Comparison of ENCODE assay signal across 1 cellular context in genomic region chr2:8090748-8091700, GRCh38.
TF ChIP-seq lines count a peak whose summit lies in the region.

No MANE protein-coding gene starts in this region.

TF ChIP-seq in HepG2, 621 proteins besides CTCF, POLR2A, EP300 and RAD21 (continued from another document and continues in another):
- peak; percentile 93; the same call in 1 of the 2 replicates for TF ChIP-seq ZNF556 (CRISPR knock-in tag; IDR thresholded peaks at IDR 0.05; ENCODE audit: borderline replicate concordance)
- 0 out of 2 replicates have a peak, but pooled peaks have one; percentile 48 for TF ChIP-seq ZNF512 (CRISPR knock-in tag; IDR thresholded peaks at IDR 0.05)
- no peak for TF ChIP-seq NONO (IDR thresholded peaks at IDR 0.05)
- TF ChIP-seq NONO (CRISPR knock-in tag; conservative IDR thresholded peaks at IDR 0.05) = peak; percentile 57; the same call in 1 of the 2 replicates
- TF ChIP-seq ZNF281 (CRISPR knock-in tag; IDR thresholded peaks at IDR 0.05; ENCODE audit: borderline replicate concordance) = peak; percentile 61; the same call in 1 of the 2 replicates
- peak; percentile 70; the same call in 1 of the 2 replicates for TF ChIP-seq BRD4 (CRISPR knock-in tag; IDR thresholded peaks at IDR 0.05)
- peak; percentile 80 for TF ChIP-seq THRA (CRISPR knock-in tag; IDR thresholded peaks at IDR 0.05; ENCODE audit: borderline replicate concordance)
- TF ChIP-seq KAT2B (IDR thresholded peaks at IDR 0.05; ENCODE audit: borderline replicate concordance, low read depth, low read length) = no peak
- TF ChIP-seq TBX3 (IDR thresholded peaks at IDR 0.05; ENCODE audit: borderline replicate concordance) = peak; percentile 25; the same call in 1 of the 2 replicates
- TF ChIP-seq SMAD9 (CRISPR knock-in tag; IDR thresholded peaks at IDR 0.05) = no peak
- TF ChIP-seq TOE1 (CRISPR knock-in tag; IDR thresholded peaks at IDR 0.05) = no peak
- TF ChIP-seq FOXJ3 (CRISPR knock-in tag; IDR thresholded peaks at IDR 0.05; ENCODE audit: borderline replicate concordance) = peak; percentile 69; the same call in 1 of the 2 replicates
- TF ChIP-seq EED (CRISPR knock-in tag; IDR thresholded peaks at IDR 0.05) = no peak
- TF ChIP-seq TEF (CRISPR knock-in tag; IDR thresholded peaks at IDR 0.05) = no peak
- TF ChIP-seq IKZF1 (IDR thresholded peaks at IDR 0.05) = no peak
- TF ChIP-seq AKAP8 (CRISPR knock-in tag; IDR thresholded peaks at IDR 0.05) = 0 out of 2 replicates have a peak, but pooled peaks have one; percentile 38
- peak; percentile 97 for TF ChIP-seq RARA (CRISPR knock-in tag; IDR thresholded peaks at IDR 0.05)
- TF ChIP-seq MXI1 (IDR thresholded peaks at IDR 0.05; ENCODE audit: borderline replicate concordance, low read depth, low read length) = peak; percentile 54; the same call in 1 of the 3 replicates
- no peak for TF ChIP-seq CBX2 (IDR thresholded peaks at IDR 0.05; ENCODE audit: low read depth, low read length)
- TF ChIP-seq CBX2 (CRISPR knock-in tag; IDR thresholded peaks at IDR 0.05; ENCODE audit: low read depth) = no peak
- peak; percentile 88 for TF ChIP-seq RXRB (CRISPR knock-in tag; IDR thresholded peaks at IDR 0.05; ENCODE audit: borderline replicate concordance)
- TF ChIP-seq ZFYVE20 (CRISPR knock-in tag; IDR thresholded peaks at IDR 0.05; ENCODE audit: borderline replicate concordance, low read depth) = no peak
- peak; percentile 71; the same call in 1 of the 2 replicates for TF ChIP-seq ZHX1 (CRISPR knock-in tag; IDR thresholded peaks at IDR 0.05; ENCODE audit: low read depth)
- TF ChIP-seq BRCA1 (CRISPR knock-in tag; IDR thresholded peaks at IDR 0.05) = no peak; the same call in 1 of the 2 replicates
- TF ChIP-seq TRIM22 (IDR thresholded peaks at IDR 0.05) = no peak
- TF ChIP-seq PRMT3 (CRISPR knock-in tag; IDR thresholded peaks at IDR 0.05; ENCODE audit: borderline replicate concordance, low read depth) = peak; percentile 59; the same call in 1 of the 2 replicates
- TF ChIP-seq ZNF800 (CRISPR knock-in tag; IDR thresholded peaks at IDR 0.05) = peak; percentile 59; the same call in 1 of the 2 replicates
- peak; percentile 92 for TF ChIP-seq ZNF784 (CRISPR knock-in tag; IDR thresholded peaks at IDR 0.05; ENCODE audit: borderline replicate concordance)
- TF ChIP-seq ZNF614 (CRISPR knock-in tag; IDR thresholded peaks at IDR 0.05; ENCODE audit: borderline replicate concordance) = peak; percentile 69; the same call in 1 of the 2 replicates
- TF ChIP-seq ZNF432 (CRISPR knock-in tag; IDR thresholded peaks at IDR 0.05; ENCODE audit: borderline replicate concordance) = no peak
- TF ChIP-seq ZSCAN31 (CRISPR knock-in tag; IDR thresholded peaks at IDR 0.05; ENCODE audit: low read depth) = no peak
- peak; percentile 56 for TF ChIP-seq MLX (CRISPR knock-in tag; IDR thresholded peaks at IDR 0.05)
- peak; percentile 75; the same call in 1 of the 2 replicates for TF ChIP-seq SIN3A (IDR thresholded peaks at IDR 0.05; ENCODE audit: borderline replicate concordance, low read depth, low read length)
- TF ChIP-seq HIC2 (CRISPR knock-in tag; IDR thresholded peaks at IDR 0.05; ENCODE audit: low read depth) = no peak
- TF ChIP-seq MIXL1 (CRISPR knock-in tag; IDR thresholded peaks at IDR 0.05) = peak; percentile 82; the same call in 1 of the 2 replicates
- no peak for TF ChIP-seq THYN1 (CRISPR knock-in tag; IDR thresholded peaks at IDR 0.05; ENCODE audit: borderline replicate concordance, low read depth)
- TF ChIP-seq MTA3 (CRISPR knock-in tag; IDR thresholded peaks at IDR 0.05) = no peak
- TF ChIP-seq ZFP62 (CRISPR knock-in tag; IDR thresholded peaks at IDR 0.05) = no peak
- TF ChIP-seq ZBTB2 (CRISPR knock-in tag; IDR thresholded peaks at IDR 0.05; ENCODE audit: low read depth) = no peak
- TF ChIP-seq GATA4 (IDR thresholded peaks at IDR 0.05; ENCODE audit: borderline replicate concordance, low read depth) = peak; percentile 79; the same call in 1 of the 2 replicates
- TF ChIP-seq CAMTA2 (CRISPR knock-in tag; IDR thresholded peaks at IDR 0.05; ENCODE audit: borderline replicate concordance) = no peak
